Comparison of ENCODE assay signal across 1 cellular context in the genomic region with DNA sequence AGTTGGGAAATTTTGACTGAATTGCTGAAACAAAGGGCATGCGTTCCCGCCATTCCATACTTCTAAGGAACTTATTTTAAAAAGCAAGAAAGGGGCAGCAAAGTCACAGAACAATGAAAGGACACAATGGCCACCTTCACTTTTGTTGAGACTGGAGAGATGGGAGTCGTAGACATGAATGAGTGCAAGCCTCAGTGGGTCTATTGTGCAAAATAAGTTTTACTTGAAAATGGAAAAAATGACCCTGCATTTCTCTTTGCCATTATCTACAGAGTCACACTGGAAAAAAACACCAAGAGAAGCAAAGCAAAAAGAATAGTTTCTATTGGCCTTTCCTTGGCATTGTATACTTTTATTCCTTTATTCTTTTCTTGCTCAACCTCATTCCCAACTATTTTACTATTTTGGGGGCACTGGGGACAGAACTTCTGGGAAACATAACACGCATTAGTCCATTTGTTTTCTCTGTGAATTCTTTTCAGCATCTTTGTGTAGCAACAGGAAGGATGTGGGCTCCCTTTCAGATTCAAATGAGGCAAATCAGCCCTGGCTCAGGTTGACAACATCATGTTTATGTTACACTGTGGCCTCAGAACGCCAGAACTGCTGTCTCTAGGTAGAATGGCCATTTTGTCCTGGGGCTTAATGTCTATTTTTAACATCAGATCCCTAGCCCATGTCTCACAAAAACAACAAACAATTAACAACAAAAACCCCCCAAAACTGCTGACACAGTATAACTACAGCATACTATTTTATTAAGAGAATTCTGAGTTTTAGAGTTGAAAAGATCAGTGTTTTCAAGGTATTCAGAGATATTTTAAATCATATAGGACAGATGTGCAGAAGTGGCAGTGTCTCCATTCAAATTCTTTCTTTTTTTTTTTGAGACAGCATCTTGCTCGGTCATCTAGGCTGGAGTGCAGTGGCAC.
TF ChIP-seq lines count a peak whose summit lies in the region.

No MANE protein-coding gene starts in this region.

TF ChIP-seq in GM12878, 131 proteins besides CTCF, POLR2A, EP300 and RAD21 (continued from another document and continues in another):
- TF ChIP-seq FOXM1 (IDR thresholded peaks at IDR 0.05; ENCODE audit: low read depth, low read length): peak; percentile 66; the same call in 1 of the 2 replicates
- TF ChIP-seq ASH2L (IDR thresholded peaks at IDR 0.05; ENCODE audit: borderline replicate concordance, low read depth): 0 out of 2 replicates have a peak, but pooled peaks have one; percentile 55
- TF ChIP-seq PAX5 (IDR thresholded peaks at IDR 0.05; ENCODE audit: borderline replicate concordance, low read depth, low read length): 0 out of 2 replicates have a peak, but pooled peaks have one; percentile 33
- TF ChIP-seq, protein P1, sequence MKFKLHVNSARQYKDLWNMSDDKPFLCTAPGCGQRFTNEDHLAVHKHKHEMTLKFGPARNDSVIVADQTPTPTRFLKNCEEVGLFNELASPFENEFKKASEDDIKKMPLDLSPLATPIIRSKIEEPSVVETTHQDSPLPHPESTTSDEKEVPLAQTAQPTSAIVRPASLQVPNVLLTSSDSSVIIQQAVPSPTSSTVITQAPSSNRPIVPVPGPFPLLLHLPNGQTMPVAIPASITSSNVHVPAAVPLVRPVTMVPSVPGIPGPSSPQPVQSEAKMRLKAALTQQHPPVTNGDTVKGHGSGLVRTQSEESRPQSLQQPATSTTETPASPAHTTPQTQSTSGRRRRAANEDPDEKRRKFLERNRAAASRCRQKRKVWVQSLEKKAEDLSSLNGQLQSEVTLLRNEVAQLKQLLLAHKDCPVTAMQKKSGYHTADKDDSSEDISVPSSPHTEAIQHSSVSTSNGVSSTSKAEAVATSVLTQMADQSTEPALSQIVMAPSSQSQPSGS (IDR thresholded peaks at IDR 0.05; ENCODE audit: low read length): peak; percentile 86
- TF ChIP-seq GATAD2B (conservative IDR thresholded peaks at IDR 0.05; ENCODE audit: low read depth): no peak
- peak; percentile 28; the same call in 1 of the 2 replicates for TF ChIP-seq RELB (IDR thresholded peaks at IDR 0.05; ENCODE audit: low read depth)
- TF ChIP-seq NFYA (IDR thresholded peaks at IDR 0.05; ENCODE audit: borderline replicate concordance, low read depth, low read length): no peak
- no peak for TF ChIP-seq KLF5 (IDR thresholded peaks at IDR 0.05; ENCODE audit: partially characterized antibody)
- peak; percentile 43; the same call in 1 of the 2 replicates for TF ChIP-seq CHD2 (IDR thresholded peaks at IDR 0.05; ENCODE audit: borderline replicate concordance, low read depth, low read length)
- TF ChIP-seq ZBTB40 (IDR thresholded peaks at IDR 0.05; ENCODE audit: borderline replicate concordance): no peak
- TF ChIP-seq, protein P2, sequence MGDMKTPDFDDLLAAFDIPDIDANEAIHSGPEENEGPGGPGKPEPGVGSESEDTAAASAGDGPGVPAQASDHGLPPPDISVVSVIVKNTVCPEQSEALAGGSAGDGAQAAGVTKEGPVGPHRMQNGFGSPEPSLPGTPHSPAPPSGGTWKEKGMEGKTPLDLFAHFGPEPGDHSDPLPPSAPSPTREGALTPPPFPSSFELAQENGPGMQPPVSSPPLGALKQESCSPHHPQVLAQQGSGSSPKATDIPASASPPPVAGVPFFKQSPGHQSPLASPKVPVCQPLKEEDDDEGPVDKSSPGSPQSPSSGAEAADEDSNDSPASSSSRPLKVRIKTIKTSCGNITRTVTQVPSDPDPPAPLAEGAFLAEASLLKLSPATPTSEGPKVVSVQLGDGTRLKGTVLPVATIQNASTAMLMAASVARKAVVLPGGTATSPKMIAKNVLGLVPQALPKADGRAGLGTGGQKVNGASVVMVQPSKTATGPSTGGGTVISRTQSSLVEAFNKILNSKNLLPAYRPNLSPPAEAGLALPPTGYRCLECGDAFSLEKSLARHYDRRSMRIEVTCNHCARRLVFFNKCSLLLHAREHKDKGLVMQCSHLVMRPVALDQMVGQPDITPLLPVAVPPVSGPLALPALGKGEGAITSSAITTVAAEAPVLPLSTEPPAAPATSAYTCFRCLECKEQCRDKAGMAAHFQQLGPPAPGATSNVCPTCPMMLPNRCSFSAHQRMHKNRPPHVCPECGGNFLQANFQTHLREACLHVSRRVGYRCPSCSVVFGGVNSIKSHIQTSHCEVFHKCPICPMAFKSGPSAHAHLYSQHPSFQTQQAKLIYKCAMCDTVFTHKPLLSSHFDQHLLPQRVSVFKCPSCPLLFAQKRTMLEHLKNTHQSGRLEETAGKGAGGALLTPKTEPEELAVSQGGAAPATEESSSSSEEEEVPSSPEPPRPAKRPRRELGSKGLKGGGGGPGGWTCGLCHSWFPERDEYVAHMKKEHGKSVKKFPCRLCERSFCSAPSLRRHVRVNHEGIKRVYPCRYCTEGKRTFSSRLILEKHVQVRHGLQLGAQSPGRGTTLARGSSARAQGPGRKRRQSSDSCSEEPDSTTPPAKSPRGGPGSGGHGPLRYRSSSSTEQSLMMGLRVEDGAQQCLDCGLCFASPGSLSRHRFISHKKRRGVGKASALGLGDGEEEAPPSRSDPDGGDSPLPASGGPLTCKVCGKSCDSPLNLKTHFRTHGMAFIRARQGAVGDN (IDR thresholded peaks at IDR 0.05): peak; percentile 53; the same call in 1 of the 2 replicates
- TF ChIP-seq YY1 (IDR thresholded peaks at IDR 0.05; ENCODE audit: low read depth, low read length): peak; percentile 76
- no peak for TF ChIP-seq NR2F1 (conservative IDR thresholded peaks at IDR 0.05)
- peak; percentile 88 for TF ChIP-seq RUNX3 (IDR thresholded peaks at IDR 0.05; ENCODE audit: low read length)
- TF ChIP-seq CBFB (IDR thresholded peaks at IDR 0.05; ENCODE audit: low read depth): no peak
- no peak for TF ChIP-seq PML (IDR thresholded peaks at IDR 0.05; ENCODE audit: low read length)
- peak; percentile 11; the same call in 1 of the 2 replicates for TF ChIP-seq MTA3 (IDR thresholded peaks at IDR 0.05; ENCODE audit: borderline replicate concordance, low read length)
- TF ChIP-seq MEF2B (IDR thresholded peaks at IDR 0.05; ENCODE audit: partially characterized antibody, poor library complexity, severe bottlenecking): peak; percentile 49
- no peak for TF ChIP-seq USF2 (IDR thresholded peaks at IDR 0.05; ENCODE audit: borderline replicate concordance, low read depth, low read length)
- TF ChIP-seq POLR2AphosphoS5 (IDR thresholded peaks at IDR 0.05; ENCODE audit: low read length): 0 out of 2 replicates have a peak, but pooled peaks have one; percentile 34
- TF ChIP-seq CREB1 (IDR thresholded peaks at IDR 0.05; ENCODE audit: low read depth): 0 out of 2 replicates have a peak, but pooled peaks have one; percentile 38
- TF ChIP-seq CREM (IDR thresholded peaks at IDR 0.05; ENCODE audit: low read depth): peak; percentile 26; the same call in 1 of the 2 replicates
- TF ChIP-seq, protein P3, sequence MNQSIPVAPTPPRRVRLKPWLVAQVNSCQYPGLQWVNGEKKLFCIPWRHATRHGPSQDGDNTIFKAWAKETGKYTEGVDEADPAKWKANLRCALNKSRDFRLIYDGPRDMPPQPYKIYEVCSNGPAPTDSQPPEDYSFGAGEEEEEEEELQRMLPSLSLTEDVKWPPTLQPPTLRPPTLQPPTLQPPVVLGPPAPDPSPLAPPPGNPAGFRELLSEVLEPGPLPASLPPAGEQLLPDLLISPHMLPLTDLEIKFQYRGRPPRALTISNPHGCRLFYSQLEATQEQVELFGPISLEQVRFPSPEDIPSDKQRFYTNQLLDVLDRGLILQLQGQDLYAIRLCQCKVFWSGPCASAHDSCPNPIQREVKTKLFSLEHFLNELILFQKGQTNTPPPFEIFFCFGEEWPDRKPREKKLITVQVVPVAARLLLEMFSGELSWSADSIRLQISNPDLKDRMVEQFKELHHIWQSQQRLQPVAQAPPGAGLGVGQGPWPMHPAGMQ (IDR thresholded peaks at IDR 0.05; ENCODE audit: borderline replicate concordance): no peak
- TF ChIP-seq, protein P4, sequence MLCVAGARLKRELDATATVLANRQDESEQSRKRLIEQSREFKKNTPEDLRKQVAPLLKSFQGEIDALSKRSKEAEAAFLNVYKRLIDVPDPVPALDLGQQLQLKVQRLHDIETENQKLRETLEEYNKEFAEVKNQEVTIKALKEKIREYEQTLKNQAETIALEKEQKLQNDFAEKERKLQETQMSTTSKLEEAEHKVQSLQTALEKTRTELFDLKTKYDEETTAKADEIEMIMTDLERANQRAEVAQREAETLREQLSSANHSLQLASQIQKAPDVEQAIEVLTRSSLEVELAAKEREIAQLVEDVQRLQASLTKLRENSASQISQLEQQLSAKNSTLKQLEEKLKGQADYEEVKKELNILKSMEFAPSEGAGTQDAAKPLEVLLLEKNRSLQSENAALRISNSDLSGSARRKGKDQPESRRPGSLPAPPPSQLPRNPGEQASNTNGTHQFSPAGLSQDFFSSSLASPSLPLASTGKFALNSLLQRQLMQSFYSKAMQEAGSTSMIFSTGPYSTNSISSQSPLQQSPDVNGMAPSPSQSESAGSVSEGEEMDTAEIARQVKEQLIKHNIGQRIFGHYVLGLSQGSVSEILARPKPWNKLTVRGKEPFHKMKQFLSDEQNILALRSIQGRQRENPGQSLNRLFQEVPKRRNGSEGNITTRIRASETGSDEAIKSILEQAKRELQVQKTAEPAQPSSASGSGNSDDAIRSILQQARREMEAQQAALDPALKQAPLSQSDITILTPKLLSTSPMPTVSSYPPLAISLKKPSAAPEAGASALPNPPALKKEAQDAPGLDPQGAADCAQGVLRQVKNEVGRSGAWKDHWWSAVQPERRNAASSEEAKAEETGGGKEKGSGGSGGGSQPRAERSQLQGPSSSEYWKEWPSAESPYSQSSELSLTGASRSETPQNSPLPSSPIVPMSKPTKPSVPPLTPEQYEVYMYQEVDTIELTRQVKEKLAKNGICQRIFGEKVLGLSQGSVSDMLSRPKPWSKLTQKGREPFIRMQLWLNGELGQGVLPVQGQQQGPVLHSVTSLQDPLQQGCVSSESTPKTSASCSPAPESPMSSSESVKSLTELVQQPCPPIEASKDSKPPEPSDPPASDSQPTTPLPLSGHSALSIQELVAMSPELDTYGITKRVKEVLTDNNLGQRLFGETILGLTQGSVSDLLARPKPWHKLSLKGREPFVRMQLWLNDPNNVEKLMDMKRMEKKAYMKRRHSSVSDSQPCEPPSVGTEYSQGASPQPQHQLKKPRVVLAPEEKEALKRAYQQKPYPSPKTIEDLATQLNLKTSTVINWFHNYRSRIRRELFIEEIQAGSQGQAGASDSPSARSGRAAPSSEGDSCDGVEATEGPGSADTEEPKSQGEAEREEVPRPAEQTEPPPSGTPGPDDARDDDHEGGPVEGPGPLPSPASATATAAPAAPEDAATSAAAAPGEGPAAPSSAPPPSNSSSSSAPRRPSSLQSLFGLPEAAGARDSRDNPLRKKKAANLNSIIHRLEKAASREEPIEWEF (IDR thresholded peaks at IDR 0.05; ENCODE audit: insufficient replicate concordance, low read depth, low read length): no peak
- TF ChIP-seq LARP7 (IDR thresholded peaks at IDR 0.05): no peak
- TF ChIP-seq CBX5 (IDR thresholded peaks at IDR 0.05; ENCODE audit: low read depth): 0 out of 2 replicates have a peak, but pooled peaks have one; percentile 57
- TF ChIP-seq, protein P5, sequence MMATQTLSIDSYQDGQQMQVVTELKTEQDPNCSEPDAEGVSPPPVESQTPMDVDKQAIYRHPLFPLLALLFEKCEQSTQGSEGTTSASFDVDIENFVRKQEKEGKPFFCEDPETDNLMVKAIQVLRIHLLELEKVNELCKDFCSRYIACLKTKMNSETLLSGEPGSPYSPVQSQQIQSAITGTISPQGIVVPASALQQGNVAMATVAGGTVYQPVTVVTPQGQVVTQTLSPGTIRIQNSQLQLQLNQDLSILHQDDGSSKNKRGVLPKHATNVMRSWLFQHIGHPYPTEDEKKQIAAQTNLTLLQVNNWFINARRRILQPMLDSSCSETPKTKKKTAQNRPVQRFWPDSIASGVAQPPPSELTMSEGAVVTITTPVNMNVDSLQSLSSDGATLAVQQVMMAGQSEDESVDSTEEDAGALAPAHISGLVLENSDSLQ (IDR thresholded peaks at IDR 0.05): no peak
- TF ChIP-seq BRCA1 (IDR thresholded peaks at IDR 0.05; ENCODE audit: low read depth, low read length): no peak
